Comparison of ENCODE assay signal across 8 cellular contexts in the genomic region with DNA sequence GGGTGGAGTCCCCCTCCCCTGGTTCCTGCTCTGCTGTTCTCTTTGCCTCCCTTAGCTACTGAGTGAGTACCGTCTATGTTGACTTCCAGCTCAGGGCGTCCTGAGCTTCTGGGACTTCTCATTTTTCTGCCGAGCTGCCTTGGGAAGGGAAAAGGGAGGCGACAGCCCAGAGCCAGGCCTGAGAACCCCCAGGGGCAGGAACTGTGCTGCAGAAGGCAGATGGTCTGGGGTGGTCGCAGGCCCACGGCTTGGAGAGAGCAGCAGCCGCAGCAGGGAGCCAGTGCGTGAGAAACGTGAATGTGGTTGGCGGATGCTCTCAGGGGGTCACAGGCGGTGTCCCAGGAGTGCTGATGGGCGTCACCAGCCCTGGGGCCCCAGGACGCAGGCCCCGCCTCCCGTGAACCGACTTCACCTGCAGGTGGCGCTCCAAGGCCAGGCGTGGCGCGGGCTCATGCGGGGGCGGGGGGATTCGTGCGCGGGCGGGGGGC. TPM values are rescaled to one million over a fixed set of nuclear protein-coding genes. Genes with fewer than 3 reads are reported as not detected.
DNase-seq lines count a peak whose midpoint lies in the region; ATAC-seq and TF ChIP-seq lines count a peak whose summit lies in the region.

No MANE protein-coding gene starts in this region.

- H3F3A ChIP-seq in MM.1S (ENCODE audit: insufficient read depth, low read length) = no peaks in the 10 kb centered on the region

- H3K9me3 ChIP-seq in AG04450 (ENCODE audit: control insufficient read depth, insufficient read depth, low read length) = no peaks in the 10 kb centered on the region; the same call in 1 of the 2 replicates
- no peaks in the 10 kb centered on the region for H3K9me3 ChIP-seq in MM.1S (replicated peaks; ENCODE audit: insufficient read depth, low read length)

- H3K4me1 ChIP-seq in MM.1S (ENCODE audit: low read length) = no peaks in the 10 kb centered on the region

- TF ChIP-seq CTCF in AG04450 (IDR thresholded peaks at IDR 0.05; ENCODE audit: low read depth, low read length) (peak; percentile 56), MM.1S (IDR thresholded peaks at IDR 0.05; ENCODE audit: low read length) (peak; percentile 36), choroid plexus epithelial cell (conservative IDR thresholded peaks at IDR 0.05; ENCODE audit: low read depth, low read length) (peak; percentile 70)

- H3K79me2 ChIP-seq in MM.1S (ENCODE audit: low read length) = no peaks in the 10 kb centered on the region

- no peak for DNase-seq in AG04450 (ENCODE audit: low read depth, low spot score)
- peak; percentile 82 for DNase-seq in GM19240 (ENCODE audit: insufficient read length, low spot score)
- no peak for DNase-seq in MM.1S
- peak; percentile 55 to 67 for DNase-seq in activated CD4-positive, alpha-beta T cell treated with anti-CD3 and anti-CD28 coated beads for 24 hours (ENCODE audit: low read depth in 2 of 2)
- peak; percentile 56 for DNase-seq in choroid plexus epithelial cell (ENCODE audit: low read depth)
- DNase-seq in memory B cell (ENCODE audit: low spot score in 2 of 2) = peak; percentile 89 to 96
- DNase-seq in stimulated activated CD8-positive, alpha-beta memory T cell treated with anti-CD3 and anti-CD28 coated beads, Interleukin-4, amount 100 ng/mL, for 4 hours (ENCODE audit: low read depth in 2 of 2, low spot score in 1 of 2) = peak; percentile 40 to 63

- H3K27ac Mint-ChIP-seq in memory B cell = peak overlapping the region; percentile 95

- CTCF ChIA-PET in AG04450 (lab: Charles Lee) = interaction anchor here (0.6 kb wide), 1 partner anchor 55 kb away, joined by 3 read pairs; no protein-coding TSS in a partner anchor

- peaks cover 2% of the 10 kb centered on the region for H3K27me3 ChIP-seq in AG04450 (ENCODE audit: control insufficient read depth, insufficient read depth, low read length)
- peaks cover 29% of the 10 kb centered on the region for H3K27me3 ChIP-seq in MM.1S (replicated peaks; ENCODE audit: insufficient read depth, low read length)

- peaks cover 18% of the 10 kb centered on the region for H3K4me1 Mint-ChIP-seq in memory B cell

- no peaks in the 10 kb centered on the region for H3K9me2 ChIP-seq in MM.1S (replicated peaks; ENCODE audit: insufficient read depth, low read length)

- H3K9me3 Mint-ChIP-seq in memory B cell = peaks cover 7% of the 10 kb centered on the region

- ATAC-seq in memory B cell (ENCODE audit: low read depth) = peak; percentile 96
- no peak for ATAC-seq in GM19455 (IDR thresholded peaks at IDR 0.05; ENCODE audit: unreplicated experiment)

- no peak overlapping the region for H3K4me2 ChIP-seq in MM.1S (ENCODE audit: low read depth, low read length)

- no peaks in the 10 kb centered on the region for H3K36me3 ChIP-seq in MM.1S (replicated peaks; ENCODE audit: insufficient read depth, low read length)

- no peaks in the 10 kb centered on the region for H4K20me1 ChIP-seq in MM.1S (ENCODE audit: insufficient read depth, low read length)

- H3K4me3 ChIP-seq in AG04450 (ENCODE audit: low read depth, low read length) (no peak overlapping the region), MM.1S (ENCODE audit: low read length) (no peak overlapping the region), choroid plexus epithelial cell (ENCODE audit: low read depth, low read length) (no peak overlapping the region)

- peak overlapping the region; percentile 81 for H3K4me3 Mint-ChIP-seq in memory B cell

- peaks cover 7% of the 10 kb centered on the region for H3K36me3 Mint-ChIP-seq in memory B cell

- POLR2A ChIA-PET in AG04450 (lab: Yijun Ruan, JAX) = no interaction called here

- no peaks in the 10 kb centered on the region for H3K27me3 Mint-ChIP-seq in memory B cell

- no peak overlapping the region for H3K9ac ChIP-seq in MM.1S (ENCODE audit: low read length)

- no peak overlapping the region for H3K27ac ChIP-seq in AG04450 (ENCODE audit: low read depth, low read length)
- H3K27ac ChIP-seq in MM.1S (ENCODE audit: low read length) = no peak overlapping the region

- H2AFZ ChIP-seq in MM.1S (ENCODE audit: low read length) = 0 out of 2 replicates have a peak overlapping the region, but pooled peaks have one; percentile 23

RNA-seq across cellular contexts. Expression of gene PWWP2B, which starts 9.2 kb away (rescaled TPM):
- 1.1 and 1.6 TPM in 2 replicates for polyA plus RNA-seq in AG04450 (2011; rRNA removed)
- 0.87 and 1.00 TPM in 2 replicates for polyA minus RNA-seq in AG04450 (2011; rRNA and poly(A)+ RNA removed)

RNA-seq across cellular contexts. Expression of gene LRRC27, which starts 55.8 kb away (rescaled TPM):
- 9.2 and 12.9 TPM in 2 replicates for polyA plus RNA-seq in AG04450 (2011; rRNA removed)
- polyA minus RNA-seq in AG04450 (2011; rRNA and poly(A)+ RNA removed) = 5.0 and 6.8 TPM in 2 replicates

Comparison
In these comparisons a context has a peak if more than half of its experiments do, and no peak if none do; other contexts are left out.
1. DNase-seq: peak in GM19240 (single experiment), activated CD4-positive, alpha-beta T cell treated with anti-CD3 and anti-CD28 coated beads for 24 hours (2 of 2), choroid plexus epithelial cell (single experiment), memory B cell (2 of 2) and stimulated activated CD8-positive, alpha-beta memory T cell treated with anti-CD3 and anti-CD28 coated beads, Interleukin-4, amount 100 ng/mL, for 4 hours (2 of 2); none in AG04450 (single experiment) and MM.1S (single experiment).
2. Peak in every context shown above with its lines, with median percentiles within 50 percentile points of each other: CTCF ChIP-seq.